In the genomic region with DNA sequence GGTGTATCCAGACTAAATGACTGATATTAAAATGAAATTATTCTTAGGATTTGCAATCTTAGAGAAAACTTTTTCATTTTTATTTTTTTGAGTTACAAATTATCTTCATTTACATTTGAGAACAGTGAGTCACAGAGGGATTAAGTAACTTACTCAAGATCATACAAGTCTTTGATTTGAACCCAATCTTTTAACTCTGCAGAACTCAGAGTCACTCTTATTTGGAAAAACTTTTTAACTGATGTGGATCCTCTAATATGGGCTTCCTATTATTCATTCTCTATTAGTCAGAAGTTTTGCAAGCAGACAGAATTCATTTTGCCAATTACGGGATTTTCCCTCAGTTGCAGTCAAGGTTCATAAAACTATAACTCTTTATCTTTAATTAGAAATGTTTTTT, we compare ENCODE assay signal across 18 cellular contexts.
"Had no signal": no experiment of that assay in that cellular context is flagged by ENCODE, and none has a peak within 500 bp of the region (broad histone marks: within the 10 kb centered on the region; RNA-seq: fewer than 3 reads in every experiment).

No MANE protein-coding gene starts in this region.

- DNase-seq: activated CD4-positive, alpha-beta T cell treated with anti-CD3 and anti-CD28 coated beads for 1 hour; activated CD4-positive, alpha-beta T cell treated with anti-CD3 and anti-CD28 coated beads, Interleukin-2, amount 50 U/mL, for 48 hours; activated gamma-delta T cell; activated naive CD8-positive, alpha-beta T cell treated with anti-CD3 and anti-CD28 coated beads, Interleukin-2, amount 10 ng/mL, durations not matched to agents 7 days and 5 days; activated T-cell treated with anti-CD3 and anti-CD28 coated beads, Interleukin-2, amount 50 U/mL, for 48 hours; caudate nucleus; effector CD4-positive, alpha-beta T cell; heart right ventricle; islet precursor cell; left ventricle myocardium inferior; mesenchymal stem cell; stimulated activated CD4-positive, alpha-beta T cell treated with anti-CD3 and anti-CD28 coated beads, Interleukin-4, amount 100 ng/mL, for 1 hour; stimulated activated CD8-positive, alpha-beta memory T cell treated with anti-CD3 and anti-CD28 coated beads, Interleukin-4, amount 100 ng/mL, for 48 hours; T-helper 9 cell; testis; upper lobe of right lung had no signal

- H3K36me3 ChIP-seq: ascending aorta, upper lobe of right lung had no signal

- H3K27ac ChIP-seq: ascending aorta, coronary artery, heart right ventricle, left ventricle myocardium inferior, testis, upper lobe of right lung had no signal

- H3K9me3 ChIP-seq: ascending aorta, heart right ventricle, left ventricle myocardium inferior, testis, upper lobe of right lung had no signal

- H3K4me3 ChIP-seq: ascending aorta, coronary artery, heart right ventricle, left ventricle myocardium inferior, testis, upper lobe of right lung had no signal

- H3K27me3 ChIP-seq: ascending aorta, heart right ventricle, testis, upper lobe of right lung had no signal

- ATAC-seq: heart right ventricle, upper lobe of right lung had no signal

- H3K4me1 ChIP-seq: ascending aorta, heart right ventricle, left ventricle myocardium inferior, testis, upper lobe of right lung had no signal
